8 cellular contexts compared by ENCODE assay signal in genomic region chr20:56391596-56392281, GRCh38. TPM values are rescaled to one million over a fixed set of nuclear protein-coding genes. Genes with fewer than 3 reads are reported as not detected.
A peak's percentile ranks its signal among the peaks of the same experiment; 100 is the strongest.
DNase-seq lines count a peak whose midpoint lies in the region; ATAC-seq and TF ChIP-seq lines count a peak whose summit lies in the region.

AURKA (minus strand) TSS chr20:56392215; CDS start chr20:56388197, 4,018 bp downstream.

- POLR2A ChIA-PET in AG04449 (lab: Yijun Ruan, JAX), result interaction anchor here (1.0 to 1.5 kb wide), 3 partner anchors 20 to 102 kb away, joined by 4 to 6 read pairs (median 6); partner anchors contain the start of gene CASS4

- intact Hi-C loops in Right ventricle myocardium superior (cut with DNase I), result loop anchor here (1.0 kb wide), 1 partner anchor 77 kb away; the partner anchor contains the start of gene RTF2

- no peaks in the 10 kb centered on the region for H3K9me3 ChIP-seq in WERI-Rb-1 (ENCODE audit: severe bottlenecking)

- peak within 1 kb of the TSS; percentile 92 for H3K4me3 ChIP-seq in AG04449 (ENCODE audit: low read depth, low read length)
- peak within 1 kb of the TSS; percentile 84 for H3K4me3 ChIP-seq in WERI-Rb-1 (ENCODE audit: low read depth, low read length)
- H3K4me3 ChIP-seq in skeletal muscle cell (ENCODE audit: low read depth, low read length), result peak within 1 kb of the TSS; percentile 98

- ATAC-seq in GM18868 (IDR thresholded peaks at IDR 0.05; ENCODE audit: unreplicated experiment) (peak; percentile 37), HG03095 (IDR thresholded peaks at IDR 0.05; ENCODE audit: unreplicated experiment) (peak; percentile 24), Right ventricle myocardium superior (ENCODE audit: poor library complexity) (peak; percentile 38)

- TF ChIP-seq CTCF in AG04449 (IDR thresholded peaks at IDR 0.05; ENCODE audit: insufficient read depth, low read length, missing control alignments) (no peak), WERI-Rb-1 (IDR thresholded peaks at IDR 0.05; ENCODE audit: low read depth, low read length) (no peak)

- CTCF ChIA-PET in AG04449 (lab: Yijun Ruan, JAX), result interaction anchor here (0.7 to 1.5 kb wide), 4 partner anchors 8 to 124 kb away, joined by 3 to 4 read pairs (median 3); no protein-coding TSS in a partner anchor

- H3K27ac ChIP-seq in WERI-Rb-1, result peak within 1 kb of the TSS; percentile 98

- H3K27me3 ChIP-seq in WERI-Rb-1 (ENCODE audit: insufficient read depth, low read depth, severe bottlenecking), result no peaks in the 10 kb centered on the region

- no peak for DNase-seq in AG04449 (ENCODE audit: low read depth, low spot score)
- DNase-seq in WERI-Rb-1, result no peak
- no peak for DNase-seq in Right ventricle myocardium superior
- DNase-seq in skeletal muscle cell (ENCODE audit: low read depth), result no peak
- DNase-seq in AG20443 (ENCODE audit: low spot score), result no peak
- no peak for DNase-seq in effector CD8-positive, alpha-beta T cell (lab: John Stamatoyannopoulos, UW)

- peaks cover 57% of the 10 kb centered on the region for H3K36me3 ChIP-seq in WERI-Rb-1

RNA-seq across cellular contexts. Expression of gene AURKA, which starts in this region (rescaled TPM):
- total RNA-seq in Right ventricle myocardium superior, result 6.0 TPM
